In genomic region chr13:34155931-34156607, GRCh38 we compare ENCODE assay signal across 10 cellular contexts.
A peak's percentile ranks its signal among the peaks of the same experiment; 100 is the strongest.
DNase-seq lines count a peak whose midpoint lies in the region; ATAC-seq and TF ChIP-seq lines count a peak whose summit lies in the region.
"Had no signal": no experiment of that assay in that cellular context is flagged by ENCODE, and none has a peak within 500 bp of the region (broad histone marks: within the 10 kb centered on the region; RNA-seq: fewer than 3 reads in every experiment).

No MANE protein-coding gene starts in this region.

- no peak for ATAC-seq in right lobe of liver
- no peak for ATAC-seq in HG03432 (IDR thresholded peaks at IDR 0.05; ENCODE audit: unreplicated experiment)

- TF ChIP-seq CTCF in endodermal cell (conservative IDR thresholded peaks at IDR 0.05) (no peak), right lobe of liver (IDR thresholded peaks at IDR 0.05) (no peak)

- no peaks in the 10 kb centered on the region for H3K9me3 Mint-ChIP-seq in endodermal cell

- in situ Hi-C loops in HAP-1 (cut with MboI; ENCODE audit: low sequenced_read_pairs): no loop called here

- DNase-seq in HAP-1 (ENCODE audit: low spot score in 2 of 2) (peak; percentile 36 to 72), RPMI7951 (ENCODE audit: low read depth) (peak; percentile 93), endodermal cell (peak; percentile 53), renal cortical epithelial cell (ENCODE audit: low read depth) (peak; percentile 52), right lobe of liver (no peak), NCI-H510A treated with DMSO at 0.1 percent for 48 hours (lab: John Stamatoyannopoulos, UW) (no peak)
- DNase-seq in stimulated activated CD4-positive, alpha-beta T cell treated with anti-CD3 and anti-CD28 coated beads, Interleukin-2, amount 100 ng/mL, for 24 hours: no peak
- DNase-seq: activated naive CD4-positive, alpha-beta T cell treated with Interleukin-2 at 50 U/mL for 16 hours had no signal

- H3K27me3 Mint-ChIP-seq in endodermal cell (ENCODE audit: insufficient read depth): no peaks in the 10 kb centered on the region

- no peak overlapping the region for H3K4me3 Mint-ChIP-seq in endodermal cell

- H3K36me3 Mint-ChIP-seq in endodermal cell (ENCODE audit: low read depth): no peaks in the 10 kb centered on the region

- no peak overlapping the region for H3K27ac ChIP-seq in endodermal cell (ENCODE audit: low read depth, low read length)
- no peak overlapping the region for H3K27ac ChIP-seq in right lobe of liver
- H3K27ac ChIP-seq: SK-N-MC had no signal

- H3K4me1 Mint-ChIP-seq in endodermal cell: peaks cover 63% of the 10 kb centered on the region

- H3K9ac ChIP-seq in endodermal cell (ENCODE audit: extremely low read depth, low read length, poor library complexity, severe bottlenecking): no peak overlapping the region

- WGBS in endodermal cell (ENCODE audit: insufficient coverage in 1 of 2, insufficient read length in 1 of 2), 2 experiments: 86 to 89% methylated on average over 8 to 10 of the region's 10 CpGs
- 61% methylated on average over 8 of the region's 10 CpGs for WGBS in right lobe of liver (ENCODE audit: insufficient coverage, low coverage, low lambda C conversion rate, missing lambda C conversion rate)

- no peaks in the 10 kb centered on the region for H3K9me3 ChIP-seq in HAP-1
- H3K9me3 ChIP-seq in endodermal cell (ENCODE audit: control insufficient read depth, low read length): no peaks in the 10 kb centered on the region
- no peaks in the 10 kb centered on the region for H3K9me3 ChIP-seq in right lobe of liver

- H3K27me3 ChIP-seq in HAP-1 (ENCODE audit: low read depth): no peaks in the 10 kb centered on the region
- no peaks in the 10 kb centered on the region for H3K27me3 ChIP-seq in endodermal cell (ENCODE audit: control insufficient read depth, insufficient read depth, low read length, poor library complexity, severe bottlenecking)
- no peaks in the 10 kb centered on the region for H3K27me3 ChIP-seq in right lobe of liver

- H3K27ac Mint-ChIP-seq in endodermal cell: no peak overlapping the region

- H3K4me3 ChIP-seq in HAP-1 (0 out of 2 replicates have a peak overlapping the region, but pooled peaks have one; percentile 2), endodermal cell (ENCODE audit: low read length) (no peak overlapping the region), right lobe of liver (no peak overlapping the region)
- H3K4me3 ChIP-seq: SK-N-MC had no signal

- H3K36me3 ChIP-seq in HAP-1 (replicated peaks) (no peaks in the 10 kb centered on the region), endodermal cell (ENCODE audit: control insufficient read depth, insufficient read depth, low read length) (no peaks in the 10 kb centered on the region), right lobe of liver (no peaks in the 10 kb centered on the region)

- TF ChIP-seq POLR2A in right lobe of liver (IDR thresholded peaks at IDR 0.05): no peak

- H3K4me1 ChIP-seq in HAP-1 (peaks cover 6% of the 10 kb centered on the region), endodermal cell (ENCODE audit: control insufficient read depth, insufficient read depth, low read length) (peaks cover 26% of the 10 kb centered on the region), right lobe of liver (no peaks in the 10 kb centered on the region)

- intact Hi-C loops in right lobe of liver (cut with DNase I): no loop called here

Comparison
In these comparisons a context has a peak if more than half of its experiments do, and no peak if none do; other contexts are left out.
1. DNase-seq: peak in HAP-1 (2 of 2), RPMI7951 (single experiment), endodermal cell (single experiment) and renal cortical epithelial cell (single experiment); none in right lobe of liver (0 of 3), NCI-H510A treated with DMSO at 0.1 percent for 48 hours (single experiment) and stimulated activated CD4-positive, alpha-beta T cell treated with anti-CD3 and anti-CD28 coated beads, Interleukin-2, amount 100 ng/mL, for 24 hours (0 of 2).